In the genomic region with DNA sequence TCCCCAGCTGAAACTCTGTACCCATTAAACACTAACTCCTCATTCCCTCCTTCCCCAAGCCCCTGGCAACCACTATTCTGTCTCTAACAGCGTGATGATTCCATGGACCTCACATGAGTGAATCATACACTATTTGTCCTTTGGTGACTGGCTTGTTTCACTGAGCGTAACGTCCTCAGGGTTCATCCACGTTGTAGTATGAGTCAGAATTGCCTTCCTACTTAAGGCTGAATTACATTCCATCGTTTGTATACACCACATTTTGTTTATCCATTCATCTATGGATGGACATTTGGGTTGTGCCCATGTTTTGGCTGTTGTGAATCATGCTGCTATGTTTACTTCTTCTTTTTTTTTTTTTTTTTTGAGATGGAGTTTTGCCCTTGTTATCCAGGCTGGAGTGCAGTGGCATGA, we compare ENCODE assay signal across 12 cellular contexts. TPM values are rescaled to one million over a fixed set of nuclear protein-coding genes. Genes with fewer than 3 reads are reported as not detected.
DNase-seq lines count a peak whose midpoint lies in the region; ATAC-seq and TF ChIP-seq lines count a peak whose summit lies in the region.
"Had no signal": no experiment of that assay in that cellular context is flagged by ENCODE, and none has a peak within 500 bp of the region (broad histone marks: within the 10 kb centered on the region; RNA-seq: fewer than 3 reads in every experiment).

No MANE protein-coding gene starts in this region.

- no peak overlapping the region for H3K4me3 Mint-ChIP-seq in osteocyte (ENCODE audit: unreplicated experiment)
- no peak overlapping the region for H3K4me3 Mint-ChIP-seq in activated CD4-positive, alpha-beta T cell treated with anti-CD3 and anti-CD28 coated beads, Interleukin-2, amount 10 ng/mL, durations not matched to agents 24 days and 14 days

- no peaks in the 10 kb centered on the region for H3K27me3 Mint-ChIP-seq in osteocyte (ENCODE audit: unreplicated experiment)
- peaks cover 26% of the 10 kb centered on the region for H3K27me3 Mint-ChIP-seq in activated CD4-positive, alpha-beta T cell treated with anti-CD3 and anti-CD28 coated beads, Interleukin-2, amount 10 ng/mL, durations not matched to agents 24 days and 14 days

- no peaks in the 10 kb centered on the region for H3K36me3 ChIP-seq in Panc1 (ENCODE audit: control insufficient read depth, insufficient read depth, low read length)
- H3K36me3 ChIP-seq: ovary had no signal

- peak overlapping the region; percentile 64 for H3K27ac Mint-ChIP-seq in osteocyte (ENCODE audit: unreplicated experiment)
- no peak overlapping the region for H3K27ac Mint-ChIP-seq in activated CD4-positive, alpha-beta T cell treated with anti-CD3 and anti-CD28 coated beads, Interleukin-2, amount 10 ng/mL, durations not matched to agents 24 days and 14 days

- peaks cover 5% of the 10 kb centered on the region for H3K9me3 Mint-ChIP-seq in osteocyte (ENCODE audit: unreplicated experiment)
- H3K9me3 Mint-ChIP-seq in activated CD4-positive, alpha-beta T cell treated with anti-CD3 and anti-CD28 coated beads, Interleukin-2, amount 10 ng/mL, durations not matched to agents 24 days and 14 days, result peaks cover 9% of the 10 kb centered on the region

- CTCF ChIA-PET in Panc1 (lab: Charles Lee), result interaction anchor here (0.6 kb wide), 1 partner anchor 928 kb away, joined by 4 read pairs; no protein-coding TSS in a partner anchor

- H3K27ac ChIP-seq in Panc1 (ENCODE audit: low read length), result peak overlapping the region; percentile 82
- H3K27ac ChIP-seq: ovary had no signal

- no peaks in the 10 kb centered on the region for H3K36me3 Mint-ChIP-seq in osteocyte (ENCODE audit: unreplicated experiment)
- peaks cover 2% of the 10 kb centered on the region for H3K36me3 Mint-ChIP-seq in activated CD4-positive, alpha-beta T cell treated with anti-CD3 and anti-CD28 coated beads, Interleukin-2, amount 10 ng/mL, durations not matched to agents 24 days and 14 days (ENCODE audit: low read depth)

- H3K4me1 Mint-ChIP-seq in osteocyte (ENCODE audit: unreplicated experiment), result peaks cover 32% of the 10 kb centered on the region
- H3K4me1 Mint-ChIP-seq in activated CD4-positive, alpha-beta T cell treated with anti-CD3 and anti-CD28 coated beads, Interleukin-2, amount 10 ng/mL, durations not matched to agents 24 days and 14 days, result peaks cover 3% of the 10 kb centered on the region

- ATAC-seq in Panc1 (peak; percentile 93), HG03354 (IDR thresholded peaks at IDR 0.05; ENCODE audit: poor library complexity, severe bottlenecking, unreplicated experiment) (no peak), GM18502 (IDR thresholded peaks at IDR 0.05; ENCODE audit: poor library complexity, unreplicated experiment) (no peak), GM18519 (IDR thresholded peaks at IDR 0.05; ENCODE audit: low FRiP score, unreplicated experiment) (no peak)

- POLR2A ChIA-PET in Panc1 (lab: Charles Lee), result no interaction called here

- no peak overlapping the region for H3K4me3 ChIP-seq in Panc1 (ENCODE audit: low read depth in 2 of 2, low read length in 2 of 2)
- peak overlapping the region; percentile 46 for H3K4me3 ChIP-seq in epithelial cell of proximal tubule (ENCODE audit: low read depth, low read length)
- H3K4me3 ChIP-seq: ovary had no signal

- TF ChIP-seq CTCF in Panc1 (IDR thresholded peaks at IDR 0.05), result no peak
- TF ChIP-seq CTCF in epithelial cell of proximal tubule (conservative IDR thresholded peaks at IDR 0.05; ENCODE audit: low read depth, low read length), result no peak
- TF ChIP-seq CTCF in osteocyte (IDR thresholded peaks at IDR 0.05), result no peak

- in situ Hi-C loops in Panc1 (cut with HindIII; ENCODE audit: low pct_unique_long_range_greater_than_20kb, low sequenced_read_pairs), result no loop called here

- BruUV-seq in Panc1 (replicated peaks; lab: Mats Ljungman, UMichigan), result no TSS peak

- intact Hi-C loops in Panc1 (cut with micrococcal nuclease; ENCODE audit: unreplicated experiment), result no loop called here
- intact Hi-C loops in activated CD4-positive, alpha-beta T cell treated with anti-CD3 and anti-CD28 coated beads, Interleukin-2, amount 10 ng/mL, durations not matched to agents 24 days and 14 days (cut with micrococcal nuclease), result no loop called here

- H3K9me3 ChIP-seq in Panc1 (ENCODE audit: control insufficient read depth, insufficient read depth, low read depth, low read length), result no peaks in the 10 kb centered on the region; the same call in 1 of the 2 replicates
- H3K9me3 ChIP-seq: ovary had no signal

- peaks cover 32% of the 10 kb centered on the region for H3K4me1 ChIP-seq in Panc1 (ENCODE audit: control insufficient read depth, insufficient read depth, low read length)

- H3K27me3 ChIP-seq in Panc1 (ENCODE audit: control insufficient read depth, insufficient read depth, low read length), result no peaks in the 10 kb centered on the region
- H3K27me3 ChIP-seq: ovary had no signal

- DNase-seq in EL, result peak; percentile 98
- peak; percentile 96 for DNase-seq in Panc1 (ENCODE audit: low read depth, low spot score)
- DNase-seq in epithelial cell of proximal tubule (ENCODE audit: low read depth), result peak; percentile 100
- DNase-seq in osteocyte (ENCODE audit: extremely low spot score, unreplicated experiment), result no peak
- no peak for DNase-seq in activated CD4-positive, alpha-beta T cell treated with anti-CD3 and anti-CD28 coated beads, Interleukin-2, amount 10 ng/mL, durations not matched to agents 24 days and 14 days
- DNase-seq: activated effector memory CD4-positive, alpha-beta T cell treated with Interleukin-2 at 50 U/mL for 16 hours; GF-D8; NCI-H345; ovary had no signal

RNA-seq across cellular contexts. Expression of gene CABLES1, which starts 19.6 kb away (rescaled TPM):
- total RNA-seq in Panc1 (2021; ENCODE audit: unreplicated experiment) (66.4 TPM), epithelial cell of proximal tubule (6.1 and 19.7 TPM in 2 replicates), osteocyte (50.9 and 51.2 TPM in 2 replicates)
- polyA plus RNA-seq in Panc1 (2012; ENCODE audit: insufficient read length), result 43.4 TPM
- total RNA-seq in activated CD4-positive, alpha-beta T cell treated with anti-CD3 and anti-CD28 coated beads, Interleukin-2, amount 10 ng/mL, durations not matched to agents 24 days and 14 days, result 5.7 and 6.4 TPM in 2 replicates

Comparison
In these comparisons a context has a peak if more than half of its experiments do, and no peak if none do; other contexts are left out.
1. DNase-seq: peak in EL (single experiment), Panc1 (single experiment) and epithelial cell of proximal tubule (single experiment); none in osteocyte (single experiment) and activated CD4-positive, alpha-beta T cell treated with anti-CD3 and anti-CD28 coated beads, Interleukin-2, amount 10 ng/mL, durations not matched to agents 24 days and 14 days (single experiment).